In genomic region chr2:87466591-87467120, GRCh38 we compare ENCODE assay signal across 8 cellular contexts.
A peak's percentile ranks its signal among the peaks of the same experiment; 100 is the strongest.
DNase-seq lines count a peak whose midpoint lies in the region; ATAC-seq and TF ChIP-seq lines count a peak whose summit lies in the region.
"Not testable (repeated sequence)": the region's sequence is repeated elsewhere in the genome, so short reads cannot be mapped to it uniquely, and the experiment has no call there.

No MANE protein-coding gene starts in this region.

- H3K4me1 ChIP-seq in left lung = peaks cover 3 to 30% of the 10 kb centered on the region in 2 donors

- not testable (repeated sequence) for H3K36me3 Mint-ChIP-seq in Calu3 (ENCODE audit: insufficient read depth, unreplicated experiment)
- H3K36me3 Mint-ChIP-seq in activated CD4-positive, alpha-beta memory T cell treated with anti-CD3 and anti-CD28 coated beads, Interleukin-2, amount 10 ng/mL, durations not matched to agents 7 days and 5 days (ENCODE audit: low read depth) = peaks cover 29% of the 10 kb centered on the region
- H3K36me3 Mint-ChIP-seq in activated naive CD8-positive, alpha-beta T cell treated with anti-CD3 and anti-CD28 coated beads, Interleukin-2, amount 50 U/mL, for 24 hours (ENCODE audit: low read depth) = peaks cover 19% of the 10 kb centered on the region

- DNase-seq in Calu3 (peak; percentile 71), NAMALWA (ENCODE audit: low spot score) (peak; percentile 16), left lung (peak; percentile 64 to 75)
- DNase-seq in activated CD4-positive, alpha-beta memory T cell treated with anti-CD3 and anti-CD28 coated beads, Interleukin-2, amount 10 ng/mL, durations not matched to agents 7 days and 5 days = peak; percentile 78
- peak; percentile 68 for DNase-seq in activated naive CD8-positive, alpha-beta T cell treated with anti-CD3 and anti-CD28 coated beads, Interleukin-2, amount 50 U/mL, for 24 hours
- DNase-seq in stimulated activated CD4-positive, alpha-beta T cell treated with anti-CD3 and anti-CD28 coated beads, Interleukin-4, amount 100 ng/mL, for 4 hours = peak; percentile 65 to 91

- H3K27me3 Mint-ChIP-seq in Calu3 (ENCODE audit: unreplicated experiment); activated CD4-positive, alpha-beta memory T cell treated with anti-CD3 and anti-CD28 coated beads, Interleukin-2, amount 10 ng/mL, durations not matched to agents 7 days and 5 days; activated naive CD8-positive, alpha-beta T cell treated with anti-CD3 and anti-CD28 coated beads, Interleukin-2, amount 50 U/mL, for 24 hours: not testable (repeated sequence)

- intact Hi-C loops in Calu3 (cut with micrococcal nuclease; ENCODE audit: unreplicated experiment); left lung (cut with DNase I): not testable (repeated sequence)

- BruUV-seq in Calu3 (replicated peaks; lab: Mats Ljungman, UMichigan) = not testable (repeated sequence)

- not testable (repeated sequence) for H3K36me3 ChIP-seq in left lung

- not testable (repeated sequence) for H3K9me3 Mint-ChIP-seq in Calu3 (ENCODE audit: low read depth, unreplicated experiment); activated CD4-positive, alpha-beta memory T cell treated with anti-CD3 and anti-CD28 coated beads, Interleukin-2, amount 10 ng/mL, durations not matched to agents 7 days and 5 days; activated naive CD8-positive, alpha-beta T cell treated with anti-CD3 and anti-CD28 coated beads, Interleukin-2, amount 50 U/mL, for 24 hours

- not testable (repeated sequence) for H3K27ac Mint-ChIP-seq in Calu3 (ENCODE audit: unreplicated experiment)
- peak overlapping the region; percentile 83 for H3K27ac Mint-ChIP-seq in activated CD4-positive, alpha-beta memory T cell treated with anti-CD3 and anti-CD28 coated beads, Interleukin-2, amount 10 ng/mL, durations not matched to agents 7 days and 5 days
- peak overlapping the region; percentile 68 for H3K27ac Mint-ChIP-seq in activated naive CD8-positive, alpha-beta T cell treated with anti-CD3 and anti-CD28 coated beads, Interleukin-2, amount 50 U/mL, for 24 hours

- not testable (repeated sequence) for H3K27me3 ChIP-seq in left lung

- ATAC-seq in GM19395 (IDR thresholded peaks at IDR 0.05; ENCODE audit: unreplicated experiment) (peak; percentile 50), HG02973 (IDR thresholded peaks at IDR 0.05; ENCODE audit: unreplicated experiment) (peak; percentile 44), left lung (peak; percentile 97)
- ATAC-seq in activated naive CD8-positive, alpha-beta T cell treated with anti-CD3 and anti-CD28 coated beads, Interleukin-2, amount 50 U/mL, for 24 hours = peak; percentile 78

- POLR2A ChIA-PET in activated CD4-positive, alpha-beta memory T cell treated with anti-CD3 and anti-CD28 coated beads, Interleukin-2, amount 10 ng/mL, durations not matched to agents 7 days and 5 days (lab: Charles Lee) = not testable (repeated sequence)

- not testable (repeated sequence) for H3K4me3 ChIP-seq in left lung

- H3K4me3 Mint-ChIP-seq in Calu3 (ENCODE audit: low read depth, unreplicated experiment); activated CD4-positive, alpha-beta memory T cell treated with anti-CD3 and anti-CD28 coated beads, Interleukin-2, amount 10 ng/mL, durations not matched to agents 7 days and 5 days; activated naive CD8-positive, alpha-beta T cell treated with anti-CD3 and anti-CD28 coated beads, Interleukin-2, amount 50 U/mL, for 24 hours: not testable (repeated sequence)

- CTCF ChIA-PET in Calu3 (lab: Charles Lee); activated CD4-positive, alpha-beta memory T cell treated with anti-CD3 and anti-CD28 coated beads, Interleukin-2, amount 10 ng/mL, durations not matched to agents 7 days and 5 days (lab: Charles Lee): not testable (repeated sequence)

- H3K27ac ChIP-seq in left lung = not testable (repeated sequence)

- peaks cover 11% of the 10 kb centered on the region for H3K4me1 Mint-ChIP-seq in Calu3 (ENCODE audit: low read depth, unreplicated experiment)
- peaks cover 52% of the 10 kb centered on the region for H3K4me1 Mint-ChIP-seq in activated CD4-positive, alpha-beta memory T cell treated with anti-CD3 and anti-CD28 coated beads, Interleukin-2, amount 10 ng/mL, durations not matched to agents 7 days and 5 days
- H3K4me1 Mint-ChIP-seq in activated naive CD8-positive, alpha-beta T cell treated with anti-CD3 and anti-CD28 coated beads, Interleukin-2, amount 50 U/mL, for 24 hours = peaks cover 53% of the 10 kb centered on the region

- not testable (repeated sequence) for TF ChIP-seq CTCF in Calu3 (IDR thresholded peaks at IDR 0.05; ENCODE audit: unreplicated experiment); left lung (IDR thresholded peaks at IDR 0.05)

- H3K9me3 ChIP-seq in left lung = not testable (repeated sequence)

Comparison
In these comparisons a context has a peak if more than half of its experiments do, and no peak if none do; other contexts are left out.
1. DNase-seq: peak in every context shown above with its lines; median percentile 78 in activated CD4-positive, alpha-beta memory T cell treated with anti-CD3 and anti-CD28 coated beads, Interleukin-2, amount 10 ng/mL, durations not matched to agents 7 days and 5 days; 78 in stimulated activated CD4-positive, alpha-beta T cell treated with anti-CD3 and anti-CD28 coated beads, Interleukin-4, amount 100 ng/mL, for 4 hours; 71 in Calu3; 70 in left lung; 68 in activated naive CD8-positive, alpha-beta T cell treated with anti-CD3 and anti-CD28 coated beads, Interleukin-2, amount 50 U/mL, for 24 hours; 16 in NAMALWA.
2. ATAC-seq: peak in every context shown above with its lines; median percentile 97 in left lung; 78 in activated naive CD8-positive, alpha-beta T cell treated with anti-CD3 and anti-CD28 coated beads, Interleukin-2, amount 50 U/mL, for 24 hours; 50 in GM19395; 44 in HG02973.